Comparison of ENCODE assay signal across 10 cellular contexts in genomic region chr11:33157103-33158027, GRCh38. TPM values are rescaled to one million over a fixed set of nuclear protein-coding genes. Genes with fewer than 3 reads are reported as not detected.
DNase-seq lines count a peak whose midpoint lies in the region; ATAC-seq and TF ChIP-seq lines count a peak whose summit lies in the region.
"Had no signal": no experiment of that assay in that cellular context is flagged by ENCODE, and none has a peak within 500 bp of the region (broad histone marks: within the 10 kb centered on the region; RNA-seq: fewer than 3 reads in every experiment).

No MANE protein-coding gene starts in this region.

- H3F3A ChIP-seq in SK-N-SH (replicated peaks; ENCODE audit: insufficient read depth) (peaks cover 15% of the 10 kb centered on the region), neural cell (ENCODE audit: insufficient read depth, low read length, poor library complexity, severe bottlenecking) (no peaks in the 10 kb centered on the region)

- TF ChIP-seq POLR2A in sigmoid colon (IDR thresholded peaks at IDR 0.05), result no peak

- H4K20me1 ChIP-seq in SK-N-SH (ENCODE audit: insufficient read depth), result peaks cover 67% of the 10 kb centered on the region
- peaks cover 21% of the 10 kb centered on the region for H4K20me1 ChIP-seq in KMS-11 (ENCODE audit: insufficient read depth)
- peaks cover 3% of the 10 kb centered on the region for H4K20me1 ChIP-seq in neural cell (ENCODE audit: insufficient read depth)

- peak overlapping the region in 1 of 2 experiments; percentile 30; a peak in 1 of 4 replicates for H3K4me3 ChIP-seq in SK-N-SH (ENCODE audit: low read depth in 2 of 2, low read length in 1 of 2)
- H3K4me3 ChIP-seq in KMS-11 (IDR thresholded peaks at IDR 0.05; ENCODE audit: insufficient read depth, low read depth, low read length), result no peak overlapping the region
- H3K4me3 ChIP-seq in neural cell (ENCODE audit: low read length), result peak overlapping the region; percentile 75
- no peak overlapping the region for H3K4me3 ChIP-seq in sigmoid colon

- peaks cover 67% of the 10 kb centered on the region for H3K4me1 Mint-ChIP-seq in brain

- H3K4me1 ChIP-seq in SK-N-SH (ENCODE audit: control insufficient read depth in 1 of 2, insufficient read depth in 2 of 2, low read depth in 1 of 2, low read length in 1 of 2) (peaks cover 2 to 36% of the 10 kb centered on the region in 2 experiments; a peak in 3 of 4 replicates), KMS-11 (ENCODE audit: low read depth, poor library complexity, severe bottlenecking) (peaks cover 44% of the 10 kb centered on the region), sigmoid colon (peaks cover 0 to 34% (median 24%) of the 10 kb centered on the region in 4 donors)

- H3K27ac Mint-ChIP-seq in brain, result peak overlapping the region in 3 of 5 experiments; percentile 49 to 82 (median 79)

- H3K27me3 Mint-ChIP-seq in brain, result peaks cover 18% of the 10 kb centered on the region

- H3K4me3 Mint-ChIP-seq in brain, result peak overlapping the region; percentile 99 to 100 (median 100)

- H3K27me3 ChIP-seq in SK-N-SH (ENCODE audit: insufficient read depth), result no peaks in the 10 kb centered on the region
- H3K27me3 ChIP-seq in KMS-11 (ENCODE audit: insufficient read depth, low read depth), result no peaks in the 10 kb centered on the region
- no peaks in the 10 kb centered on the region for H3K27me3 ChIP-seq in neural cell (ENCODE audit: insufficient read depth, low read depth, low read length)
- H3K27me3 ChIP-seq in sigmoid colon, result no peaks in the 10 kb centered on the region

- H3K9me3 Mint-ChIP-seq in brain, result peaks cover 9 to 42% (median 15%) of the 10 kb centered on the region in 5 experiments

- H3K9ac ChIP-seq in SK-N-SH (no peak overlapping the region), KMS-11 (no peak overlapping the region), neural cell (ENCODE audit: low read length) (no peak overlapping the region)

- H2AFZ ChIP-seq in SK-N-SH (ENCODE audit: low read depth) (no peak overlapping the region), KMS-11 (ENCODE audit: low read depth) (no peak overlapping the region), neural cell (ENCODE audit: low read depth, low read length) (no peak overlapping the region)

- H3K9me2 ChIP-seq in SK-N-SH, result no peaks in the 10 kb centered on the region
- no peaks in the 10 kb centered on the region for H3K9me2 ChIP-seq in neural cell (ENCODE audit: insufficient read depth, low read length)

- TF ChIP-seq RAD21 in SK-N-SH (IDR thresholded peaks at IDR 0.05; ENCODE audit: low read length) (no peak), neural cell (conservative IDR thresholded peaks at IDR 0.05) (no peak)

- intact Hi-C loops in cardiac septum (cut with DNase I) (no loop called here), sigmoid colon (cut with DNase I) (loop anchor here (5.0 to 10.0 kb wide), 2 partner anchors 580 to 897 kb away; partner anchors contain the start of genes CAPRIN1 and CD59)

- CTCF ChIA-PET in SK-N-SH (lab: Yijun Ruan, JAX), result no interaction called here

- TF ChIP-seq EP300 in SK-N-SH (IDR thresholded peaks at IDR 0.05; ENCODE audit: borderline replicate concordance in 1 of 2, low read depth in 1 of 2, low read length in 1 of 2), result no peak
- TF ChIP-seq EP300 in neural cell (conservative IDR thresholded peaks at IDR 0.05; ENCODE audit: poor library complexity, severe bottlenecking), result no peak
- no peak for TF ChIP-seq EP300 in sigmoid colon (IDR thresholded peaks at IDR 0.05)

- no peak for DNase-seq in SK-N-SH
- no peak for DNase-seq in cardiac septum (ENCODE audit: low spot score)
- no peak for DNase-seq in sigmoid colon
- no peak for DNase-seq in LoVo (ENCODE audit: low spot score)
- DNase-seq: Kasumi-1, Right ventricle myocardium superior had no signal

- H3K4me2 ChIP-seq in SK-N-SH (peak overlapping the region; percentile 72), KMS-11 (0 out of 2 replicates have a peak overlapping the region, but pooled peaks have one; percentile 20), neural cell (ENCODE audit: low read length) (peak overlapping the region; percentile 79)

- TF ChIP-seq CTCF in SK-N-SH (IDR thresholded peaks at IDR 0.05) (no peak), KMS-11 (conservative IDR thresholded peaks at IDR 0.05; ENCODE audit: low read depth, low read length) (no peak), brain (conservative IDR thresholded peaks at IDR 0.05) (no peak), neural cell (IDR thresholded peaks at IDR 0.05; ENCODE audit: poor library complexity, severe bottlenecking) (no peak), sigmoid colon (IDR thresholded peaks at IDR 0.05) (no peak)

- peak overlapping the region in 1 of 2 experiments; percentile 32; a peak in 2 of 4 replicates for H3K27ac ChIP-seq in SK-N-SH (ENCODE audit: low read depth in 2 of 2, low read length in 1 of 2)
- no peak overlapping the region for H3K27ac ChIP-seq in KMS-11
- H3K27ac ChIP-seq in neural cell (ENCODE audit: low read length), result peak overlapping the region; percentile 31
- no peak overlapping the region for H3K27ac ChIP-seq in sigmoid colon

- WGBS in SK-N-SH (ENCODE audit: low lambda C conversion rate), result 96% methylated on average over 5 of the region's 5 CpGs
- WGBS in sigmoid colon, 2 donors, result 97% methylated on average over 5 of the region's 5 CpGs

- H3K36me3 Mint-ChIP-seq in brain, result peaks cover 82% of the 10 kb centered on the region

- POLR2A ChIA-PET in SK-N-SH (lab: Yijun Ruan, JAX), result no interaction called here

- H3K36me3 ChIP-seq in SK-N-SH (replicated peaks in 1 of 2; ENCODE audit: control insufficient read depth in 1 of 2, insufficient read depth in 2 of 2, low read length in 1 of 2), result peaks cover 2 to 31% of the 10 kb centered on the region in 2 experiments
- H3K36me3 ChIP-seq in KMS-11 (ENCODE audit: insufficient read depth), result peaks cover 3% of the 10 kb centered on the region; the same call in 1 of the 2 replicates
- no peaks in the 10 kb centered on the region for H3K36me3 ChIP-seq in neural cell (ENCODE audit: insufficient read depth, low read length)
- H3K36me3 ChIP-seq in sigmoid colon, result no peaks in the 10 kb centered on the region

- H3K79me2 ChIP-seq in SK-N-SH (ENCODE audit: insufficient read depth) (peaks cover 95% of the 10 kb centered on the region), KMS-11 (ENCODE audit: insufficient read depth, low read depth) (peaks cover 94% of the 10 kb centered on the region), neural cell (replicated peaks; ENCODE audit: insufficient read depth, low read length) (peaks cover 88% of the 10 kb centered on the region)

- ATAC-seq in SK-N-SH treated with all-trans-retinoic acid at 6 μM for 48 hours, result no peak

- H3K9me3 ChIP-seq in SK-N-SH, result no peaks in the 10 kb centered on the region
- no peaks in the 10 kb centered on the region for H3K9me3 ChIP-seq in neural cell (ENCODE audit: low read length)
- no peaks in the 10 kb centered on the region for H3K9me3 ChIP-seq in sigmoid colon

TF ChIP-seq in SK-N-SH, 30 proteins besides CTCF, POLR2A, EP300 and RAD21:
- 0 out of 2 replicates have a peak, but pooled peaks have one; percentile 30 for TF ChIP-seq NFIC (IDR thresholded peaks at IDR 0.05; ENCODE audit: borderline replicate concordance)
- TF ChIP-seq SIN3A (IDR thresholded peaks at IDR 0.05; ENCODE audit: borderline replicate concordance, low read depth, low read length), result no peak

TF ChIP-seq in SK-N-SH treated with all-trans-retinoic acid at 6 μM for 48 hours, 23 proteins besides CTCF, POLR2A, EP300 and RAD21 (continues in another document):
- TF ChIP-seq ZC3H10 (CRISPR knock-in tag; IDR thresholded peaks at IDR 0.05) (no peak), ZNF565 (CRISPR knock-in tag; conservative IDR thresholded peaks at IDR 0.05; ENCODE audit: low read depth) (no peak), ISL1 (CRISPR knock-in tag; IDR thresholded peaks at IDR 0.05) (no peak), CSRNP3 (CRISPR knock-in tag; IDR thresholded peaks at IDR 0.05) (no peak), ZNF8 (CRISPR knock-in tag; IDR thresholded peaks at IDR 0.05) (no peak)

TF ChIP-seq in neural cell, 6 proteins besides CTCF, POLR2A, EP300 and RAD21:
- TF ChIP-seq EZH2 (IDR thresholded peaks at IDR 0.05; ENCODE audit: borderline replicate concordance, insufficient read depth, low read length, poor library complexity, severe bottlenecking) (no peak), REST (IDR thresholded peaks at IDR 0.05; ENCODE audit: borderline replicate concordance) (no peak), TAF1 (IDR thresholded peaks at IDR 0.05; ENCODE audit: low read depth) (no peak), SMC3 (conservative IDR thresholded peaks at IDR 0.05; ENCODE audit: poor library complexity) (no peak), MXI1 (conservative IDR thresholded peaks at IDR 0.05; ENCODE audit: poor library complexity, severe bottlenecking) (no peak), POLR2AphosphoS5 (IDR thresholded peaks at IDR 0.05) (no peak)

RNA-seq across cellular contexts. Expression of gene CSTF3, which starts 3.9 kb away (rescaled TPM):
- polyA plus RNA-seq in SK-N-SH (2012; rRNA removed) (26.3 and 34.6 TPM in 2 replicates), brain (ENCODE audit: insufficient read depth, low read depth, low replicate concordance) (25.4 TPM), neural cell (69.5 and 86.8 TPM in 2 replicates), sigmoid colon (10 to 100 TPM; 10.2 to 20.8 (median 12.0) TPM)
- polyA plus RNA-seq in SK-N-SH (2012; cell fraction: cytosol; rRNA removed), result 32.4 and 44.5 TPM in 2 replicates
- polyA plus RNA-seq in SK-N-SH (2012; cell fraction: nucleus; rRNA removed), result 42.6 and 68.2 TPM in 2 replicates
- 134 and 139 TPM in 2 replicates for polyA minus RNA-seq in neural cell
- total RNA-seq in cardiac septum (16.0 TPM), sigmoid colon (10 to 100 TPM in 3 of 4 donors, 1 to 10 TPM in 1; 9.9 to 14.6 (median 11.6) TPM)

Comparison
In these comparisons a context has a peak if more than half of its experiments do, and no peak if none do; other contexts are left out.
1. H3K4me2 ChIP-seq: peak in every context shown above with its lines; median percentile 79 in neural cell; 72 in SK-N-SH; 20 in KMS-11.